Comparison of ENCODE assay signal across 17 cellular contexts in genomic region chr6:835476-836160, GRCh38.
DNase-seq lines count a peak whose midpoint lies in the region; ATAC-seq and TF ChIP-seq lines count a peak whose summit lies in the region.
"Had no signal": no experiment of that assay in that cellular context is flagged by ENCODE, and none has a peak within 500 bp of the region (broad histone marks: within the 10 kb centered on the region; RNA-seq: fewer than 3 reads in every experiment).

No MANE protein-coding gene starts in this region.

- 49 to 65% (median 61%) methylated on average over 3 of the region's 3 CpGs for WGBS in psoas muscle, 3 donors

- DNase-seq in PC-3 (peak; percentile 16), fibroblast of villous mesenchyme (ENCODE audit: low read depth) (peak; percentile 49), psoas muscle (peak in 1 of 2 donors; percentile 67)
- DNase-seq in activated CD4-positive, alpha-beta memory T cell treated with anti-CD3 and anti-CD28 coated beads, Interleukin-2, amount 10 ng/mL, durations not matched to agents 7 days and 5 days, result no peak
- DNase-seq in naive thymus-derived CD4-positive, alpha-beta T cell, result no peak
- DNase-seq: activated CD4-positive, alpha-beta T cell treated with anti-CD3 and anti-CD28 coated beads for 4 hours; CD4-positive, CD25-positive, alpha-beta regulatory T cell; effector memory CD4-positive, alpha-beta T cell; H7; kidney; Peyer's patch had no signal

- H3K9me2 ChIP-seq in PC-3 (replicated peaks; ENCODE audit: low read length), result no peaks in the 10 kb centered on the region

- H3K27ac Mint-ChIP-seq in activated CD4-positive, alpha-beta memory T cell treated with anti-CD3 and anti-CD28 coated beads, Interleukin-2, amount 10 ng/mL, durations not matched to agents 7 days and 5 days, result no peak overlapping the region
- H3K27ac Mint-ChIP-seq in naive thymus-derived CD4-positive, alpha-beta T cell, result peak overlapping the region in 1 of 9 donors; percentile 18
- H3K27ac Mint-ChIP-seq: CD4-positive, CD25-positive, alpha-beta regulatory T cell; natural killer cell treated with Interleukin-12 subunit alpha and Interleukin-12 subunit beta and Interleukin-15 and Interleukin-18, amount 100 ng/mL, for 72 hours; T-helper 1 cell treated with Interleukin-12 subunit alpha and Interleukin-12 subunit beta and Interleukin-4 antibody, amounts not matched to agents 30 μg/mL and 1 μg/mL, for 36 hours had no signal

- H3K4me3 ChIP-seq in PC-3 (ENCODE audit: low read length) (no peak overlapping the region), fibroblast of villous mesenchyme (ENCODE audit: low read depth, low read length) (no peak overlapping the region), psoas muscle (peak overlapping the region; percentile 10)
- H3K4me3 ChIP-seq in naive thymus-derived CD4-positive, alpha-beta T cell (ENCODE audit: low read length), result no peak overlapping the region
- H3K4me3 ChIP-seq: Peyer's patch, skin epidermis had no signal

- peaks cover 15% of the 10 kb centered on the region for H3K27me3 Mint-ChIP-seq in activated CD4-positive, alpha-beta memory T cell treated with anti-CD3 and anti-CD28 coated beads, Interleukin-2, amount 10 ng/mL, durations not matched to agents 7 days and 5 days
- H3K27me3 Mint-ChIP-seq in naive thymus-derived CD4-positive, alpha-beta T cell, result peaks cover 10 to 24% (median 19%) of the 10 kb centered on the region in 5 donors

- H3K27me3 ChIP-seq in PC-3 (ENCODE audit: low read length) (peaks cover 33% of the 10 kb centered on the region), psoas muscle (ENCODE audit: insufficient read depth in 3 of 3, low read length in 2 of 3) (no peaks in the 10 kb centered on the region)
- peaks cover 0 to 4% of the 10 kb centered on the region in 2 donors for H3K27me3 ChIP-seq in naive thymus-derived CD4-positive, alpha-beta T cell (ENCODE audit: control insufficient read depth in 2 of 2, insufficient read depth in 2 of 2, low read length in 2 of 2)
- H3K27me3 ChIP-seq: Peyer's patch had no signal

- H3K36me3 Mint-ChIP-seq in activated CD4-positive, alpha-beta memory T cell treated with anti-CD3 and anti-CD28 coated beads, Interleukin-2, amount 10 ng/mL, durations not matched to agents 7 days and 5 days (ENCODE audit: low read depth), result no peaks in the 10 kb centered on the region
- H3K36me3 Mint-ChIP-seq in naive thymus-derived CD4-positive, alpha-beta T cell, result peaks cover 0 to 5% (median 0%) of the 10 kb centered on the region in 5 donors
- H3K36me3 Mint-ChIP-seq: CD4-positive, CD25-positive, alpha-beta regulatory T cell; natural killer cell treated with Interleukin-12 subunit alpha and Interleukin-12 subunit beta and Interleukin-15 and Interleukin-18, amount 100 ng/mL, for 72 hours had no signal

- BruUV-seq in PC-3 (replicated peaks; lab: Mats Ljungman, UMichigan), result no TSS peak

- TF ChIP-seq CTCF in PC-3 (conservative IDR thresholded peaks at IDR 0.05; ENCODE audit: low read depth, low read length) (no peak), fibroblast of villous mesenchyme (IDR thresholded peaks at IDR 0.05; ENCODE audit: insufficient read depth, low read depth, low read length) (no peak), psoas muscle (IDR thresholded peaks at IDR 0.05) (no peak)

- H3K79me2 ChIP-seq in PC-3 (ENCODE audit: low read length), result no peaks in the 10 kb centered on the region

- no peaks in the 10 kb centered on the region for H3K4me1 Mint-ChIP-seq in activated CD4-positive, alpha-beta memory T cell treated with anti-CD3 and anti-CD28 coated beads, Interleukin-2, amount 10 ng/mL, durations not matched to agents 7 days and 5 days
- H3K4me1 Mint-ChIP-seq in naive thymus-derived CD4-positive, alpha-beta T cell, result no peaks in the 10 kb centered on the region
- H3K4me1 Mint-ChIP-seq: CD4-positive, CD25-positive, alpha-beta regulatory T cell had no signal

- no peaks in the 10 kb centered on the region for H3K9me3 ChIP-seq in PC-3 (ENCODE audit: low read length)
- peaks cover 15% of the 10 kb centered on the region for H3K9me3 ChIP-seq in psoas muscle
- no peaks in the 10 kb centered on the region for H3K9me3 ChIP-seq in naive thymus-derived CD4-positive, alpha-beta T cell (ENCODE audit: control insufficient read depth in 2 of 3, low read length in 3 of 3)
- H3K9me3 ChIP-seq: Peyer's patch had no signal

- CTCF ChIA-PET in PC-3 (lab: Charles Lee), result interaction anchor here (0.5 to 0.7 kb wide), 2 partner anchors 520 to 577 kb away, joined by 3 read pairs; no protein-coding TSS in a partner anchor
- CTCF ChIA-PET in activated CD4-positive, alpha-beta memory T cell treated with anti-CD3 and anti-CD28 coated beads, Interleukin-2, amount 10 ng/mL, durations not matched to agents 7 days and 5 days (lab: Charles Lee), result no interaction called here
- CTCF ChIA-PET in naive thymus-derived CD4-positive, alpha-beta T cell (lab: Charles Lee), result no interaction called here

- no peak overlapping the region for H3K4me3 Mint-ChIP-seq in activated CD4-positive, alpha-beta memory T cell treated with anti-CD3 and anti-CD28 coated beads, Interleukin-2, amount 10 ng/mL, durations not matched to agents 7 days and 5 days
- H3K4me3 Mint-ChIP-seq in naive thymus-derived CD4-positive, alpha-beta T cell, result no peak overlapping the region
- H3K4me3 Mint-ChIP-seq: CD4-positive, CD25-positive, alpha-beta regulatory T cell; natural killer cell treated with Interleukin-12 subunit alpha and Interleukin-12 subunit beta and Interleukin-15 and Interleukin-18, amount 100 ng/mL, for 72 hours; T-helper 1 cell treated with Interleukin-12 subunit alpha and Interleukin-12 subunit beta and Interleukin-4 antibody, amounts not matched to agents 30 μg/mL and 1 μg/mL, for 36 hours had no signal

- no peak overlapping the region for H3K4me2 ChIP-seq in PC-3 (ENCODE audit: low read length)

- H2AFZ ChIP-seq in PC-3 (ENCODE audit: low read length), result no peak overlapping the region

- no peak overlapping the region for H3K9ac ChIP-seq in PC-3 (ENCODE audit: low read length)

- H3K4me1 ChIP-seq in PC-3 (ENCODE audit: insufficient read depth, low read length), result no peaks in the 10 kb centered on the region; the same call in 1 of the 2 replicates
- peaks cover 24% of the 10 kb centered on the region for H3K4me1 ChIP-seq in psoas muscle
- H3K4me1 ChIP-seq in naive thymus-derived CD4-positive, alpha-beta T cell (ENCODE audit: control insufficient read depth in 2 of 2, insufficient read depth in 2 of 2, low read length in 2 of 2), result no peaks in the 10 kb centered on the region
- H3K4me1 ChIP-seq: Peyer's patch had no signal

- H3K36me3 ChIP-seq in PC-3 (ENCODE audit: low read depth, low read length) (no peaks in the 10 kb centered on the region), psoas muscle (ENCODE audit: insufficient read depth in 1 of 2, low read depth in 1 of 2) (no peaks in the 10 kb centered on the region)
- no peaks in the 10 kb centered on the region for H3K36me3 ChIP-seq in naive thymus-derived CD4-positive, alpha-beta T cell (ENCODE audit: control insufficient read depth in 2 of 3, insufficient read depth in 3 of 3, low read length in 3 of 3)
- H3K36me3 ChIP-seq: Peyer's patch had no signal

- POLR2A ChIA-PET in PC-3 (lab: Charles Lee; ENCODE audit: unreplicated experiment), result no interaction called here
- POLR2A ChIA-PET in activated CD4-positive, alpha-beta memory T cell treated with anti-CD3 and anti-CD28 coated beads, Interleukin-2, amount 10 ng/mL, durations not matched to agents 7 days and 5 days (lab: Charles Lee), result interaction anchor here (0.6 kb wide), 1 partner anchor 1301 kb away, joined by 3 read pairs; no protein-coding TSS in a partner anchor
- POLR2A ChIA-PET in naive thymus-derived CD4-positive, alpha-beta T cell (lab: Charles Lee), result no interaction called here

- H4K20me1 ChIP-seq in PC-3 (ENCODE audit: low read length), result no peaks in the 10 kb centered on the region

- peaks cover 9% of the 10 kb centered on the region for H3K9me3 Mint-ChIP-seq in activated CD4-positive, alpha-beta memory T cell treated with anti-CD3 and anti-CD28 coated beads, Interleukin-2, amount 10 ng/mL, durations not matched to agents 7 days and 5 days
- H3K9me3 Mint-ChIP-seq in naive thymus-derived CD4-positive, alpha-beta T cell, result peaks cover 3 to 16% (median 11%) of the 10 kb centered on the region in 11 donors

- ATAC-seq in GM21423 (IDR thresholded peaks at IDR 0.05; ENCODE audit: unreplicated experiment) (peak; percentile 59), PC-3 (peak; percentile 40; the same call in 1 of the 2 replicates), psoas muscle (peak; percentile 82 to 91 (median 88)), GM21360 (IDR thresholded peaks at IDR 0.05; ENCODE audit: unreplicated experiment) (no peak), GM18867 (IDR thresholded peaks at IDR 0.05; ENCODE audit: unreplicated experiment) (no peak)
- no peak for ATAC-seq in naive thymus-derived CD4-positive, alpha-beta T cell
- ATAC-seq: natural killer cell treated with Interleukin-12 subunit alpha and Interleukin-12 subunit beta and Interleukin-15 and Interleukin-18, amount 100 ng/mL, for 72 hours had no signal

- H3F3A ChIP-seq in PC-3 (ENCODE audit: low read length, unreplicated experiment), result no peaks in the 10 kb centered on the region

- intact Hi-C loops in PC-3 (cut with micrococcal nuclease), result no loop called here
- intact Hi-C loops in psoas muscle (cut with DNase I), result no loop called here
- intact Hi-C loops in naive thymus-derived CD4-positive, alpha-beta T cell (cut with micrococcal nuclease), result no loop called here

- H3K27ac ChIP-seq in PC-3 (ENCODE audit: low read length) (no peak overlapping the region), psoas muscle (peak overlapping the region; percentile 84)
- H3K27ac ChIP-seq in naive thymus-derived CD4-positive, alpha-beta T cell (ENCODE audit: low read depth, low read length), result no peak overlapping the region
- H3K27ac ChIP-seq: Peyer's patch had no signal

Comparison
In these comparisons a context has a peak if more than half of its experiments do, and no peak if none do; other contexts are left out.
1. ATAC-seq: peak in GM21423 (single experiment), PC-3 (single experiment) and psoas muscle (4 of 4); none in naive thymus-derived CD4-positive, alpha-beta T cell (single experiment), GM21360 (single experiment) and GM18867 (single experiment).
2. DNase-seq: peak in PC-3 (single experiment) and fibroblast of villous mesenchyme (single experiment); none in activated CD4-positive, alpha-beta memory T cell treated with anti-CD3 and anti-CD28 coated beads, Interleukin-2, amount 10 ng/mL, durations not matched to agents 7 days and 5 days (single experiment) and naive thymus-derived CD4-positive, alpha-beta T cell (0 of 9).